ENCODE assay signal across 16 cellular contexts in genomic region chr10:14834588-14834987, GRCh38. TPM values are rescaled to one million over a fixed set of nuclear protein-coding genes. Genes with fewer than 3 reads are reported as not detected.
DNase-seq lines count a peak whose midpoint lies in the region; ATAC-seq and TF ChIP-seq lines count a peak whose summit lies in the region.
"Had no signal": no experiment of that assay in that cellular context is flagged by ENCODE, and none has a peak within 500 bp of the region (broad histone marks: within the 10 kb centered on the region; RNA-seq: fewer than 3 reads in every experiment).

No MANE protein-coding gene starts in this region.

- BruUV-seq in HCT116 (replicated peaks; lab: Mats Ljungman, UMichigan): no TSS peak

- no peak for DNase-seq in HCT116 (ENCODE audit: low read depth, low spot score)
- DNase-seq in central memory CD8-positive, alpha-beta T cell (ENCODE audit: low spot score in 2 of 2): no peak
- DNase-seq in mucosa of descending colon: peak in 1 of 3 donors; percentile 46
- no peak for DNase-seq in stimulated activated effector memory CD8-positive, alpha-beta T cell treated with anti-CD3 and anti-CD28 coated beads, Interleukin-12 subunit alpha, Interleukin-12 subunit beta, amount 100 ng/mL, for 72 hours (ENCODE audit: low spot score in 2 of 2)
- no peak for DNase-seq in GM23248
- no peak for DNase-seq in DMS114 treated with DMSO at 0.1 percent for 48 hours (lab: John Stamatoyannopoulos, UW; ENCODE audit: unreplicated experiment)
- DNase-seq in thyroid gland: no peak
- DNase-seq: C1 segment of cervical spinal cord, DMS 273 treated with DMSO at 0.1 percent for 48 hours, NCI-H1048, NCI-H1436 treated with DMSO at 0.1 percent for 48 hours, NCI-H2029 treated with DMSO at 0.1 percent for 48 hours, NCI-H524, Right ventricle myocardium superior had no signal

- POLR2A ChIA-PET in HCT116 (lab: Charles Lee): no interaction called here

- H3K4me2 ChIP-seq in HCT116 (ENCODE audit: low read length): no peak overlapping the region
- no peak overlapping the region for H3K4me2 ChIP-seq in GM23248 (ENCODE audit: unreplicated experiment)
- H3K4me2 ChIP-seq: KMS-11 had no signal

- CTCF ChIA-PET in HCT116 (lab: Charles Lee): no interaction called here

- no peaks in the 10 kb centered on the region for H3F3A ChIP-seq in GM23248 (ENCODE audit: insufficient read depth)

- ATAC-seq in HCT116 (no peak), mucosa of descending colon (peak; percentile 9)
- no peak for ATAC-seq in central memory CD8-positive, alpha-beta T cell (replicated peaks; ENCODE audit: extremely low read depth, poor library complexity, severe bottlenecking)
- no peak for ATAC-seq in stimulated activated effector memory CD8-positive, alpha-beta T cell treated with anti-CD3 and anti-CD28 coated beads, Interleukin-12 subunit alpha, Interleukin-12 subunit beta, amount 100 ng/mL, for 72 hours

- H3K27ac ChIP-seq in HCT116 (ENCODE audit: low read depth, low read length) (no peak overlapping the region), GM23248 (no peak overlapping the region), thyroid gland (no peak overlapping the region)
- H3K27ac ChIP-seq: KMS-11 had no signal

- intact Hi-C loops in HCT116 (cut with micrococcal nuclease): no loop called here
- intact Hi-C loops in mucosa of descending colon (cut with DNase I, micrococcal nuclease): no loop called here
- intact Hi-C loops in thyroid gland (cut with DNase I): no loop called here

- peaks cover under 1 to 18% of the 10 kb centered on the region in 2 experiments; a peak in 3 of 4 replicates for H3K4me1 ChIP-seq in HCT116 (ENCODE audit: control insufficient read depth in 1 of 2, insufficient read depth in 2 of 2, low read length in 2 of 2)
- H3K4me1 ChIP-seq in mucosa of descending colon (ENCODE audit: low read depth): peaks cover 6% of the 10 kb centered on the region
- peaks cover 10% of the 10 kb centered on the region for H3K4me1 ChIP-seq in GM23248 (ENCODE audit: insufficient read depth)
- peaks cover 11 to 14% of the 10 kb centered on the region in 2 donors for H3K4me1 ChIP-seq in thyroid gland

- H3K9ac ChIP-seq in HCT116 (ENCODE audit: low read length): no peak overlapping the region
- no peak overlapping the region for H3K9ac ChIP-seq in GM23248
- H3K9ac ChIP-seq: KMS-11 had no signal

- RAD21 ChIA-PET in HCT116 (lab: Charles Lee; ENCODE audit: low non-redundant PET in 1 of 2, low total read pairs in 2 of 2, uncharacterized antibody in 2 of 2, unreplicated experiment in 2 of 2): no interaction called here

- H3K36me3 Mint-ChIP-seq in central memory CD8-positive, alpha-beta T cell (ENCODE audit: insufficient read depth): peaks cover 14% of the 10 kb centered on the region
- peaks cover 19% of the 10 kb centered on the region for H3K36me3 Mint-ChIP-seq in stimulated activated effector memory CD8-positive, alpha-beta T cell treated with anti-CD3 and anti-CD28 coated beads, Interleukin-12 subunit alpha, Interleukin-12 subunit beta, amount 100 ng/mL, for 72 hours

- TF ChIP-seq POLR2A in HCT116 (IDR thresholded peaks at IDR 0.05; ENCODE audit: borderline replicate concordance, extremely low read depth, insufficient read depth, insufficient read length) (no peak), thyroid gland (IDR thresholded peaks at IDR 0.05) (no peak)

- no peaks in the 10 kb centered on the region for H3K9me3 Mint-ChIP-seq in central memory CD8-positive, alpha-beta T cell
- no peaks in the 10 kb centered on the region for H3K9me3 Mint-ChIP-seq in stimulated activated effector memory CD8-positive, alpha-beta T cell treated with anti-CD3 and anti-CD28 coated beads, Interleukin-12 subunit alpha, Interleukin-12 subunit beta, amount 100 ng/mL, for 72 hours

- peaks cover 14% of the 10 kb centered on the region for H3K4me1 Mint-ChIP-seq in central memory CD8-positive, alpha-beta T cell
- H3K4me1 Mint-ChIP-seq in stimulated activated effector memory CD8-positive, alpha-beta T cell treated with anti-CD3 and anti-CD28 coated beads, Interleukin-12 subunit alpha, Interleukin-12 subunit beta, amount 100 ng/mL, for 72 hours: peaks cover 7% of the 10 kb centered on the region

- in situ Hi-C loops in GM23248 (cut with MboI): no loop called here

- no peaks in the 10 kb centered on the region for H3K27me3 Mint-ChIP-seq in central memory CD8-positive, alpha-beta T cell

- H3K9me3 ChIP-seq in HCT116 (ENCODE audit: control insufficient read depth in 1 of 2, insufficient read depth in 1 of 2, low read depth in 1 of 2, low read length in 2 of 2): no peaks in the 10 kb centered on the region
- no peaks in the 10 kb centered on the region for H3K9me3 ChIP-seq in mucosa of descending colon
- H3K9me3 ChIP-seq in GM23248 (ENCODE audit: low read depth): no peaks in the 10 kb centered on the region
- no peaks in the 10 kb centered on the region for H3K9me3 ChIP-seq in thyroid gland

- H3K4me3 ChIP-seq in HCT116 (replicated peaks in 1 of 2; ENCODE audit: low read depth in 1 of 2, low read length in 2 of 2) (no peak overlapping the region), mucosa of descending colon (no peak overlapping the region), GM23248 (no peak overlapping the region), thyroid gland (replicated peaks in 1 of 3) (no peak overlapping the region)

- H4K20me1 ChIP-seq in HCT116 (ENCODE audit: insufficient read depth): no peaks in the 10 kb centered on the region
- no peaks in the 10 kb centered on the region for H4K20me1 ChIP-seq in GM23248 (ENCODE audit: insufficient read depth)

- H3K27ac Mint-ChIP-seq in central memory CD8-positive, alpha-beta T cell (ENCODE audit: low read depth): peak overlapping the region; percentile 5
- peak overlapping the region; percentile 18 for H3K27ac Mint-ChIP-seq in stimulated activated effector memory CD8-positive, alpha-beta T cell treated with anti-CD3 and anti-CD28 coated beads, Interleukin-12 subunit alpha, Interleukin-12 subunit beta, amount 100 ng/mL, for 72 hours

- H3K36me3 ChIP-seq in HCT116 (ENCODE audit: control insufficient read depth in 1 of 2, insufficient read depth in 2 of 2, low read length in 2 of 2) (no peaks in the 10 kb centered on the region), mucosa of descending colon (ENCODE audit: low read depth) (no peaks in the 10 kb centered on the region), GM23248 (ENCODE audit: low read depth) (no peaks in the 10 kb centered on the region), thyroid gland (no peaks in the 10 kb centered on the region)

- no peak overlapping the region for H3K4me3 Mint-ChIP-seq in central memory CD8-positive, alpha-beta T cell
- H3K4me3 Mint-ChIP-seq in stimulated activated effector memory CD8-positive, alpha-beta T cell treated with anti-CD3 and anti-CD28 coated beads, Interleukin-12 subunit alpha, Interleukin-12 subunit beta, amount 100 ng/mL, for 72 hours: no peak overlapping the region

- H3K27me3 ChIP-seq in HCT116 (ENCODE audit: insufficient read depth, low read length) (no peaks in the 10 kb centered on the region), GM23248 (replicated peaks; ENCODE audit: insufficient read depth) (no peaks in the 10 kb centered on the region), thyroid gland (no peaks in the 10 kb centered on the region)

- no peak overlapping the region for H2AFZ ChIP-seq in HCT116 (ENCODE audit: low read depth, low read length, poor library complexity, severe bottlenecking)
- H2AFZ ChIP-seq in GM23248: no peak overlapping the region

- TF ChIP-seq CTCF in HCT116 (IDR thresholded peaks at IDR 0.05 in 2 of 3, conservative IDR thresholded peaks at IDR 0.05 in 1 of 3; ENCODE audit: borderline replicate concordance in 1 of 3, insufficient read depth in 1 of 3, low read depth in 2 of 3, low read length in 2 of 3) (no peak), mucosa of descending colon (IDR thresholded peaks at IDR 0.05) (no peak), thyroid gland (IDR thresholded peaks at IDR 0.05) (no peak)

- H3K79me2 ChIP-seq in HCT116 (ENCODE audit: insufficient read depth, low read length): peaks cover 14% of the 10 kb centered on the region
- peaks cover 15% of the 10 kb centered on the region for H3K79me2 ChIP-seq in GM23248 (ENCODE audit: insufficient read depth)

- no peaks in the 10 kb centered on the region for H3K9me2 ChIP-seq in HCT116 (ENCODE audit: insufficient read depth)
- H3K9me2 ChIP-seq in GM23248 (ENCODE audit: insufficient read depth): no peaks in the 10 kb centered on the region

- TF ChIP-seq RAD21 in HCT116 (IDR thresholded peaks at IDR 0.05; ENCODE audit: low read depth): no peak

- WGBS in GM23248 (ENCODE audit: low coverage in 1 of 2, low lambda C conversion rate in 2 of 2, missing lambda C conversion rate in 2 of 2), 2 experiments: 94 to 96% methylated on average over 4 of the region's 4 CpGs
- 69 to 80% methylated on average over 4 of the region's 4 CpGs for WGBS in thyroid gland, 2 donors

RNA-seq across cellular contexts. Expression of gene CDNF, which starts 3.2 kb away (rescaled TPM):
- total RNA-seq in HCT116 (2021; ENCODE audit: unreplicated experiment) (1.1 TPM), mucosa of descending colon (1 to 10 TPM in 2 of 3 donors, under 1 TPM in 1; 0.82 to 2.4 (median 2.2) TPM), thyroid gland (1 to 10 TPM; 2.6 to 9.4 (median 3.8) TPM)
- 1.2 and 1.3 TPM in 2 replicates for polyA plus RNA-seq in HCT116 (2012)
- total RNA-seq in GM23248 (2014; rRNA removed; shearing (Covaris generic)): 0.32 and 1.0 TPM in 2 replicates
- polyA plus RNA-seq in GM23248 (2016; fragmentation: Nextera tagmentation; extraction: Ambion mirVana): 1.0 and 1.3 TPM in 2 replicates
- total RNA-seq: Daoy had no signal

RNA-seq across cellular contexts. Expression of gene HSPA14, which starts 3.5 kb away (rescaled TPM):
- total RNA-seq in HCT116 (2021; ENCODE audit: unreplicated experiment) (19.9 TPM), mucosa of descending colon (10 to 100 TPM; 10.5 to 20.1 (median 13.3) TPM), thyroid gland (10 to 100 TPM; 11.1 to 19.2 (median 16.7) TPM)
- polyA plus RNA-seq in HCT116 (2012): 7.8 and 9.6 TPM in 2 replicates
- 14.9 and 15.6 TPM in 2 replicates for total RNA-seq in GM23248 (2014; rRNA removed; shearing (Covaris generic))
- polyA plus RNA-seq in GM23248 (2016; fragmentation: Nextera tagmentation; extraction: Ambion mirVana): 18.3 and 21.0 TPM in 2 replicates

RNA-seq across cellular contexts. Expression of gene MSANTD7, which starts 3.5 kb away (rescaled TPM):
- total RNA-seq in HCT116 (2021; ENCODE audit: unreplicated experiment): 14.3 TPM
- 7.1 and 7.7 TPM in 2 replicates for polyA plus RNA-seq in HCT116 (2012)
- total RNA-seq in mucosa of descending colon: 10 to 100 TPM; 11.2 to 14.1 (median 14.0) TPM
- 13.8 and 15.9 TPM in 2 replicates for total RNA-seq in GM23248 (2014; rRNA removed; shearing (Covaris generic))
- 7.2 and 7.4 TPM in 2 replicates for polyA plus RNA-seq in GM23248 (2016; fragmentation: Nextera tagmentation; extraction: Ambion mirVana)
- 10 to 100 TPM in 3 of 4 donors, 1 to 10 TPM in 1; 9.0 to 14.6 (median 11.5) TPM for total RNA-seq in thyroid gland

RNA-seq across cellular contexts. Expression of gene SUV39H2, which starts 44.1 kb away (rescaled TPM):
- total RNA-seq in HCT116 (2021; ENCODE audit: unreplicated experiment) (26.6 TPM), mucosa of descending colon (1 to 10 TPM; 5.4 to 9.3 (median 7.3) TPM), thyroid gland (1 to 10 TPM; 5.1 to 9.6 (median 8.7) TPM)
- 5.7 and 9.5 TPM in 2 replicates for polyA plus RNA-seq in HCT116 (2012)
- total RNA-seq in GM23248 (2014; rRNA removed; shearing (Covaris generic)): 14.6 and 21.8 TPM in 2 replicates
- polyA plus RNA-seq in GM23248 (2016; fragmentation: Nextera tagmentation; extraction: Ambion mirVana): 8.9 and 9.3 TPM in 2 replicates

RNA-seq across cellular contexts. Expression of gene FAM107B, which starts 59.9 kb away (rescaled TPM):
- total RNA-seq in HCT116 (2021; ENCODE audit: unreplicated experiment) (41.6 TPM), mucosa of descending colon (10 to 100 TPM; 45.6 to 77.7 (median 76.9) TPM), thyroid gland (10 to 100 TPM; 12.3 to 41.3 (median 31.8) TPM)
- 14.6 and 19.8 TPM in 2 replicates for polyA plus RNA-seq in HCT116 (2012)
- total RNA-seq in GM23248 (2014; rRNA removed; shearing (Covaris generic)): 5.2 and 5.3 TPM in 2 replicates
- polyA plus RNA-seq in GM23248 (2016; fragmentation: Nextera tagmentation; extraction: Ambion mirVana): 3.4 and 5.2 TPM in 2 replicates
